In the genomic region with DNA sequence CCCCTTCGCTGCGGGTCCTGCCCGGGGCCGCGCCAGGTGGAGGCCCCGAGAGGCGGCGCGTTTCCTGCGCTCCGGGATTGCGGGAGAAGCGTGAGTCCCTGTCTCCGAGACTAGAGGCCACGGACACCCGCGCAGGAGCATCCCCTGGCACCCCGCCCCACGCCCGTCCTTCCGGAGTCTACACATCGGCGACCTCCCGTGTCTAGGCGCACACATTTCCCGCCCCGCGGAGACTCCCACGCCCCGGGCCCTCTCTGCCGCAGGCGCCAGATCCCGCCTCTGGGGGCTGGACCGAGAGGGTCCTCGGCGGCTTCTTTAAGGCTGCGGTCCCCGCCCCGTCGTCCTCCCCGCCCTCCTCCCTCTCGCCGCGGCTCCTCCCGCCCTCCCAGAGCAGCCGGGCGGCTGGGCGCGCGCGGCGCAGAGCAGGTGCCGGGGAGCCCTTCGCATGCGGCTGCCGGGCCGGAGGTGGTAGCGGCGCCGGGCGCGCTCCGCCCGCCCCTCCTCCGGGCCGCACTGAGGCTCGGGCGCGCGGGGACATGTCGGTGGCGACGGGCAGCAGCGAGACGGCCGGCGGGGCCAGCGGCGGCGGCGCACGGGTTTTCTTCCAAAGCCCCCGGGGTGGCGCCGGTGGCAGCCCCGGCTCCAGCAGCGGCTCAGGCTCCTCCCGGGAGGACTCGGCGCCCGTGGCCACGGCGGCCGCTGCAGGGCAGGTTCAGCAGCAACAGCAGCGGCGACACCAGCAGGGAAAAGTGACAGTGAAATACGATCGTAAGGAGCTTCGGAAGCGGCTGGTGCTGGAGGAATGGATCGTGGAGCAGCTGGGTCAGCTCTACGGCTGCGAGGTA, we compare ENCODE assay signal across 1 cellular context.
A peak's percentile ranks its signal among the peaks of the same experiment; 100 is the strongest.
TF ChIP-seq lines count a peak whose summit lies in the region.

A gene with protein sequence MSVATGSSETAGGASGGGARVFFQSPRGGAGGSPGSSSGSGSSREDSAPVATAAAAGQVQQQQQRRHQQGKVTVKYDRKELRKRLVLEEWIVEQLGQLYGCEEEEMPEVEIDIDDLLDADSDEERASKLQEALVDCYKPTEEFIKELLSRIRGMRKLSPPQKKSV (plus strand): TSS at position 388 of the 845 bp plus-strand sequence. CDS start 149 bp downstream, at position 537.

TF ChIP-seq in HepG2, 621 proteins besides CTCF, POLR2A, EP300 and RAD21 (continued from another document):
- TF ChIP-seq, protein P1, sequence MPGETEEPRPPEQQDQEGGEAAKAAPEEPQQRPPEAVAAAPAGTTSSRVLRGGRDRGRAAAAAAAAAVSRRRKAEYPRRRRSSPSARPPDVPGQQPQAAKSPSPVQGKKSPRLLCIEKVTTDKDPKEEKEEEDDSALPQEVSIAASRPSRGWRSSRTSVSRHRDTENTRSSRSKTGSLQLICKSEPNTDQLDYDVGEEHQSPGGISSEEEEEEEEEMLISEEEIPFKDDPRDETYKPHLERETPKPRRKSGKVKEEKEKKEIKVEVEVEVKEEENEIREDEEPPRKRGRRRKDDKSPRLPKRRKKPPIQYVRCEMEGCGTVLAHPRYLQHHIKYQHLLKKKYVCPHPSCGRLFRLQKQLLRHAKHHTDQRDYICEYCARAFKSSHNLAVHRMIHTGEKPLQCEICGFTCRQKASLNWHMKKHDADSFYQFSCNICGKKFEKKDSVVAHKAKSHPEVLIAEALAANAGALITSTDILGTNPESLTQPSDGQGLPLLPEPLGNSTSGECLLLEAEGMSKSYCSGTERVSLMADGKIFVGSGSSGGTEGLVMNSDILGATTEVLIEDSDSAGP (CRISPR knock-in tag; IDR thresholded peaks at IDR 0.05; ENCODE audit: borderline replicate concordance) = peak; percentile 22; the same call in 1 of the 2 replicates
- TF ChIP-seq ZNF724P (CRISPR knock-in tag; IDR thresholded peaks at IDR 0.05; ENCODE audit: borderline replicate concordance) (no peak), TGIF2 (CRISPR knock-in tag; IDR thresholded peaks at IDR 0.05) (no peak), REXO4 (CRISPR knock-in tag; IDR thresholded peaks at IDR 0.05; ENCODE audit: borderline replicate concordance) (no peak), PAF1 (CRISPR knock-in tag; IDR thresholded peaks at IDR 0.05) (no peak), ZNF143 (CRISPR knock-in tag; IDR thresholded peaks at IDR 0.05) (no peak), ZNF124 (CRISPR knock-in tag; IDR thresholded peaks at IDR 0.05) (no peak), HCFC1 (IDR thresholded peaks at IDR 0.05; ENCODE audit: low read depth, low read length) (no peak), MAFK (conservative IDR thresholded peaks at IDR 0.05 in 1 of 2, IDR thresholded peaks at IDR 0.05 in 1 of 2; ENCODE audit: low read length in 2 of 2) (no peak), FOXC1 (CRISPR knock-in tag; IDR thresholded peaks at IDR 0.05; ENCODE audit: borderline replicate concordance) (no peak), TFDP1 (CRISPR knock-in tag; IDR thresholded peaks at IDR 0.05; ENCODE audit: borderline replicate concordance) (no peak), PBX2 (CRISPR knock-in tag; IDR thresholded peaks at IDR 0.05) (no peak), THAP11 (CRISPR knock-in tag; IDR thresholded peaks at IDR 0.05) (no peak)
- TF ChIP-seq, protein P2, sequence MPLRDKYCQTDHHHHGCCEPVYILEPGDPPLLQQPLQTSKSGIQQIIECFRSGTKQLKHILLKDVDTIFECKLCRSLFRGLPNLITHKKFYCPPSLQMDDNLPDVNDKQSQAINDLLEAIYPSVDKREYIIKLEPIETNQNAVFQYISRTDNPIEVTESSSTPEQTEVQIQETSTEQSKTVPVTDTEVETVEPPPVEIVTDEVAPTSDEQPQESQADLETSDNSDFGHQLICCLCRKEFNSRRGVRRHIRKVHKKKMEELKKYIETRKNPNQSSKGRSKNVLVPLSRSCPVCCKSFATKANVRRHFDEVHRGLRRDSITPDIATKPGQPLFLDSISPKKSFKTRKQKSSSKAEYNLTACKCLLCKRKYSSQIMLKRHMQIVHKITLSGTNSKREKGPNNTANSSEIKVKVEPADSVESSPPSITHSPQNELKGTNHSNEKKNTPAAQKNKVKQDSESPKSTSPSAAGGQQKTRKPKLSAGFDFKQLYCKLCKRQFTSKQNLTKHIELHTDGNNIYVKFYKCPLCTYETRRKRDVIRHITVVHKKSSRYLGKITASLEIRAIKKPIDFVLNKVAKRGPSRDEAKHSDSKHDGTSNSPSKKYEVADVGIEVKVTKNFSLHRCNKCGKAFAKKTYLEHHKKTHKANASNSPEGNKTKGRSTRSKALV (CRISPR knock-in tag; IDR thresholded peaks at IDR 0.05) = 0 out of 2 replicates have a peak, but pooled peaks have one; percentile 25
- TF ChIP-seq, protein P3, sequence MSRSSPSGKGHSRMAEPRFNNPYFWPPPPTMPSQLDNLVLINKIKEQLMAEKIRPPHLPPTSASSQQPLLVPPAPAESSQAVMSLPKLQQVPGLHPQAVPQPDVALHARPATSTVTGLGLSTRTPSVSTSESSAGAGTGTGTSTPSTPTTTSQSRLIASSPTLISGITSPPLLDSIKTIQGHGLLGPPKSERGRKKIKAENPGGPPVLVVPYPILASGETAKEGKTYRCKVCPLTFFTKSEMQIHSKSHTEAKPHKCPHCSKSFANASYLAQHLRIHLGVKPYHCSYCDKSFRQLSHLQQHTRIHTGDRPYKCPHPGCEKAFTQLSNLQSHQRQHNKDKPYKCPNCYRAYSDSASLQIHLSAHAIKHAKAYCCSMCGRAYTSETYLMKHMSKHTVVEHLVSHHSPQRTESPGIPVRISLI (CRISPR knock-in tag; IDR thresholded peaks at IDR 0.05; ENCODE audit: borderline replicate concordance) = no peak
- TF ChIP-seq, protein P4, sequence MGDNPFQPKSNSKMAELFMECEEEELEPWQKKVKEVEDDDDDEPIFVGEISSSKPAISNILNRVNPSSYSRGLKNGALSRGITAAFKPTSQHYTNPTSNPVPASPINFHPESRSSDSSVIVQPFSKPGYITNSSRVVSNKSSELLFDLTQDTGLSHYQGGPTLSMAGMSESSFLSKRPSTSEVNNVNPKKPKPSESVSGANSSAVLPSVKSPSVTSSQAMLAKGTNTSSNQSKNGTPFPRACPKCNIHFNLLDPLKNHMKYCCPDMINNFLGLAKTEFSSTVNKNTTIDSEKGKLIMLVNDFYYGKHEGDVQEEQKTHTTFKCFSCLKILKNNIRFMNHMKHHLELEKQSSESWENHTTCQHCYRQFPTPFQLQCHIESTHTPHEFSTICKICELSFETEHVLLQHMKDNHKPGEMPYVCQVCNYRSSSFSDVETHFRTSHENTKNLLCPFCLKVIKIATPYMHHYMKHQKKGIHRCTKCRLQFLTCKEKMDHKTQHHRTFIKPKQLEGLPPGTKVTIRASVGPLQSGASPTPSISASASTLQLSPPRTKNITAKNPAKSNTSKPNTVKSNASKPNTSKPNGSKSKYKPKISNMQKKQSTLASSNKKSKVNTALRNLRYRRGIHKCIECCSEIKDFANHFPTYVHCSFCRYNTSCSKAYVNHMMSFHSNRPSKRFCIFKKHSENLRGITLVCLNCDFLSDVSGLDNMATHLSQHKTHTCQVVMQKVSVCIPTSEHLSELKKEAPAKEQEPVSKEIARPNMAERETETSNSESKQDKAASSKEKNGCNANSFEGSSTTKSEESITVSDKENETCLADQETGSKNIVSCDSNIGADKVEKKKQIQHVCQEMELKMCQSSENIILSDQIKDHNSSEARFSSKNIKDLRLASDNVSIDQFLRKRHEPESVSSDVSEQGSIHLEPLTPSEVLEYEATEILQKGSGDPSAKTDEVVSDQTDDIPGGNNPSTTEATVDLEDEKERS (CRISPR knock-in tag; IDR thresholded peaks at IDR 0.05) = no peak
